ENCODE assay signal across 9 cellular contexts in the genomic region with DNA sequence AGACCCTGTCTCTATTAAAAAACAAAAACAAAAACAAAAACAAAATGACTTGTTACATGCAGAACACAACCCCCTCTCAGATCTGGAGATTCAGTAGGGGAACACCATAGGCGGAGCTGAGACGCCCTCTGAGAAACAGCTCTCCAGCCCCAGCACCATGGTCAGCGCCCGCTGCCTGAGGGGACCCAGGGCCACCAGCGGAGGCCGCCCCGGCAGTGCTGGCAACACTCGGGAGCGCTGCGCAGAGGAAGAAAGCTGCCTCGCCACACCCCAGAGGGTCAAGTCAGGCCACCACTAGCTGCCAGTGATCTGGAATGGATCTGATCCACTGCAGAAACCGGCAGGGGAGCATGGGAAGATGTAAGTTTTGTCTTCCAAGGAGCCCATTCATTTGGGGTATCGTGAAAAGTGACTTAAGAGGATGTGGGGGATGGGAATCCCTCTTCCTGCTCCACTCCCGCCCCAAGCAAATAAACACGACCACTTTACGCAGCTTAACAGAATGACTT. TPM values are rescaled to one million over a fixed set of nuclear protein-coding genes. Genes with fewer than 3 reads are reported as not detected.
DNase-seq lines count a peak whose midpoint lies in the region; ATAC-seq, FAIRE-seq and TF ChIP-seq lines count a peak whose summit lies in the region.
"Had no signal": no experiment of that assay in that cellular context is flagged by ENCODE, and none has a peak within 500 bp of the region (broad histone marks: within the 10 kb centered on the region; RNA-seq: fewer than 3 reads in every experiment).

No MANE protein-coding gene starts in this region.

- no TSS peak for BruUV-seq in mammary epithelial cell (replicated peaks; lab: Mats Ljungman, UMichigan)

- peak; percentile 62 for ATAC-seq in activated CD4-positive, alpha-beta T cell treated with anti-CD3 and anti-CD28 coated beads for 36 hours
- ATAC-seq in activated naive CD8-positive, alpha-beta T cell treated with anti-CD3 and anti-CD28 coated beads, Interleukin-2, amount 10 ng/mL, durations not matched to agents 7 days and 5 days (ENCODE audit: low read depth), result peak; percentile 82

- H3K4me1 Mint-ChIP-seq in activated CD4-positive, alpha-beta T cell treated with anti-CD3 and anti-CD28 coated beads for 36 hours, result peaks cover 19% of the 10 kb centered on the region
- peaks cover 10% of the 10 kb centered on the region for H3K4me1 Mint-ChIP-seq in activated naive CD8-positive, alpha-beta T cell treated with anti-CD3 and anti-CD28 coated beads, Interleukin-2, amount 10 ng/mL, durations not matched to agents 7 days and 5 days

- H3K36me3 ChIP-seq in mammary epithelial cell (ENCODE audit: insufficient read depth, low read length) (no peaks in the 10 kb centered on the region), small intestine (ENCODE audit: control insufficient read depth in 2 of 2, insufficient read depth in 2 of 2, low read length in 2 of 2) (no peaks in the 10 kb centered on the region)
- H3K36me3 ChIP-seq: BLaER1 had no signal

- dilution Hi-C loops in mammary epithelial cell (cut with HindIII; ENCODE audit: low sequenced_read_pairs), result no loop called here

- TF ChIP-seq CTCF in mammary epithelial cell (conservative IDR thresholded peaks at IDR 0.05 in 1 of 2, IDR thresholded peaks at IDR 0.05 in 1 of 2; ENCODE audit: extremely low read depth in 1 of 2, insufficient read depth in 1 of 2, low read depth in 1 of 2, low read length in 2 of 2), result no peak

- no peak overlapping the region for H2AFZ ChIP-seq in mammary epithelial cell (ENCODE audit: low read depth, low read length)

- H3K36me3 Mint-ChIP-seq in activated CD4-positive, alpha-beta T cell treated with anti-CD3 and anti-CD28 coated beads for 36 hours (ENCODE audit: low read depth), result no peaks in the 10 kb centered on the region
- H3K36me3 Mint-ChIP-seq in activated naive CD8-positive, alpha-beta T cell treated with anti-CD3 and anti-CD28 coated beads, Interleukin-2, amount 10 ng/mL, durations not matched to agents 7 days and 5 days, result peaks cover 2% of the 10 kb centered on the region

- no peak for FAIRE-seq in small intestine (lab: Jason Lieb, UNC)

- H3K79me2 ChIP-seq in mammary epithelial cell (ENCODE audit: insufficient read depth, low read length), result no peaks in the 10 kb centered on the region

- WGBS in mammary epithelial cell (ENCODE audit: low coverage, missing lambda C conversion rate), result 27% methylated on average over 11 of the region's 16 CpGs
- WGBS in small intestine, 3 donors, result 3 to 5% (median 3%) methylated on average over 14 to 16 of the region's 16 CpGs

- H3K4me3 ChIP-seq in mammary epithelial cell (replicated peaks in 1 of 3; ENCODE audit: insufficient read depth in 1 of 3, low read depth in 2 of 3, low read length in 3 of 3) (no peak overlapping the region), small intestine (ENCODE audit: low read depth in 1 of 2, low read length in 2 of 2) (peak overlapping the region in 1 of 2 donors; percentile 3)
- H3K4me3 ChIP-seq: BLaER1 had no signal

- no peaks in the 10 kb centered on the region for H4K20me1 ChIP-seq in mammary epithelial cell (ENCODE audit: insufficient read depth, low read length)
- H4K20me1 ChIP-seq: BLaER1 had no signal

- peaks cover 70% of the 10 kb centered on the region for H3K27me3 Mint-ChIP-seq in activated CD4-positive, alpha-beta T cell treated with anti-CD3 and anti-CD28 coated beads for 36 hours
- peaks cover 84% of the 10 kb centered on the region for H3K27me3 Mint-ChIP-seq in activated naive CD8-positive, alpha-beta T cell treated with anti-CD3 and anti-CD28 coated beads, Interleukin-2, amount 10 ng/mL, durations not matched to agents 7 days and 5 days

- POLR2A ChIA-PET in activated CD4-positive, alpha-beta T cell treated with anti-CD3 and anti-CD28 coated beads for 36 hours (lab: Charles Lee), result no interaction called here
- POLR2A ChIA-PET in activated naive CD8-positive, alpha-beta T cell treated with anti-CD3 and anti-CD28 coated beads, Interleukin-2, amount 10 ng/mL, durations not matched to agents 7 days and 5 days (lab: Charles Lee), result interaction anchor here (0.5 to 2.9 kb wide), 3 partner anchors 10 to 99 kb away, joined by 3 to 10 read pairs (median 4); no protein-coding TSS in a partner anchor

- in situ Hi-C loops in mammary epithelial cell (cut with MboI; ENCODE audit: low sequenced_read_pairs in 2 of 2), result no loop called here

- H3K27me3 ChIP-seq in mammary epithelial cell (ENCODE audit: insufficient read depth, low read length), result peaks cover 44% of the 10 kb centered on the region
- peaks cover 19 to 60% of the 10 kb centered on the region in 2 donors for H3K27me3 ChIP-seq in small intestine (ENCODE audit: control insufficient read depth in 2 of 2, insufficient read depth in 2 of 2, low read length in 2 of 2)

- H3K4me3 Mint-ChIP-seq in activated CD4-positive, alpha-beta T cell treated with anti-CD3 and anti-CD28 coated beads for 36 hours, result peak overlapping the region; percentile 53
- peak overlapping the region; percentile 87 for H3K4me3 Mint-ChIP-seq in activated naive CD8-positive, alpha-beta T cell treated with anti-CD3 and anti-CD28 coated beads, Interleukin-2, amount 10 ng/mL, durations not matched to agents 7 days and 5 days

- no peaks in the 10 kb centered on the region for H3K4me1 ChIP-seq in mammary epithelial cell (ENCODE audit: insufficient read depth, low read length)
- no peaks in the 10 kb centered on the region for H3K4me1 ChIP-seq in small intestine (ENCODE audit: control insufficient read depth in 2 of 2, insufficient read depth in 1 of 2, low read depth in 1 of 2, low read length in 1 of 2)
- H3K4me1 ChIP-seq: BLaER1 had no signal

- H3K27ac ChIP-seq in mammary epithelial cell (ENCODE audit: insufficient read depth, low read depth, low read length), result no peak overlapping the region
- H3K27ac ChIP-seq in small intestine (ENCODE audit: low read depth in 1 of 2, low read length in 1 of 2), result no peak overlapping the region
- H3K27ac ChIP-seq: BLaER1 had no signal

- no peaks in the 10 kb centered on the region for H3K9me3 Mint-ChIP-seq in activated CD4-positive, alpha-beta T cell treated with anti-CD3 and anti-CD28 coated beads for 36 hours (ENCODE audit: low read depth)
- H3K9me3 Mint-ChIP-seq in activated naive CD8-positive, alpha-beta T cell treated with anti-CD3 and anti-CD28 coated beads, Interleukin-2, amount 10 ng/mL, durations not matched to agents 7 days and 5 days, result no peaks in the 10 kb centered on the region

- intact Hi-C loops in activated CD4-positive, alpha-beta T cell treated with anti-CD3 and anti-CD28 coated beads for 36 hours (cut with DNase I, micrococcal nuclease), result loop anchor here in 1 of 2 experiments (10.0 kb wide), 1 partner anchor 994 kb away; a partner anchor contains a TSS
- intact Hi-C loops in mammary epithelial cell (cut with micrococcal nuclease), result no loop called here

- CTCF ChIA-PET in activated CD4-positive, alpha-beta T cell treated with anti-CD3 and anti-CD28 coated beads for 36 hours (lab: Charles Lee), result interaction anchor here (0.6 to 1.0 kb wide), 2 partner anchors 90 to 176 kb away, joined by 4 to 5 read pairs; no protein-coding TSS in a partner anchor
- CTCF ChIA-PET in mammary epithelial cell (lab: Charles Lee; ENCODE audit: low non-redundant PET), result no interaction called here

- no peak overlapping the region for H3K27ac Mint-ChIP-seq in activated CD4-positive, alpha-beta T cell treated with anti-CD3 and anti-CD28 coated beads for 36 hours
- H3K27ac Mint-ChIP-seq in activated naive CD8-positive, alpha-beta T cell treated with anti-CD3 and anti-CD28 coated beads, Interleukin-2, amount 10 ng/mL, durations not matched to agents 7 days and 5 days, result no peak overlapping the region

- H3K9ac ChIP-seq in mammary epithelial cell (ENCODE audit: insufficient read depth, low read length), result no peak overlapping the region
- H3K9ac ChIP-seq: BLaER1 had no signal

- no peak overlapping the region for H3K4me2 ChIP-seq in mammary epithelial cell (ENCODE audit: insufficient read depth, low read depth, low read length)
- H3K4me2 ChIP-seq: BLaER1 had no signal

- DNase-seq in activated CD4-positive, alpha-beta T cell treated with anti-CD3 and anti-CD28 coated beads for 36 hours, result peak; percentile 73
- no peak for DNase-seq in activated CD4-positive, alpha-beta T cell treated with anti-CD3 and anti-CD28 coated beads for 1 hour
- peak; percentile 77 for DNase-seq in activated naive CD8-positive, alpha-beta T cell treated with anti-CD3 and anti-CD28 coated beads, Interleukin-2, amount 10 ng/mL, durations not matched to agents 7 days and 5 days
- DNase-seq in iris pigment epithelial cell (ENCODE audit: low read depth) (peak; percentile 33), mammary epithelial cell (no peak), NCI-H2196 treated with DMSO at 0.1 percent for 48 hours (lab: John Stamatoyannopoulos, UW; ENCODE audit: unreplicated experiment) (no peak), small intestine (no peak)
- peak; percentile 29 for DNase-seq in stimulated activated naive CD4-positive, alpha-beta T cell treated with Interleukin-2 at 50 U/mL for 16 hours (lab: John Stamatoyannopoulos, UW)

- H3K9me3 ChIP-seq in mammary epithelial cell (replicated peaks; ENCODE audit: insufficient read depth, low read length), result no peaks in the 10 kb centered on the region
- H3K9me3 ChIP-seq in small intestine (ENCODE audit: control insufficient read depth, low read depth), result no peaks in the 10 kb centered on the region

RNA-seq across cellular contexts. Expression of a gene that starts 3.1 kb away (rescaled TPM):
- not detected for total RNA-seq in activated CD4-positive, alpha-beta T cell treated with anti-CD3 and anti-CD28 coated beads for 36 hours
- not detected for total RNA-seq in activated naive CD8-positive, alpha-beta T cell treated with anti-CD3 and anti-CD28 coated beads, Interleukin-2, amount 10 ng/mL, durations not matched to agents 7 days and 5 days
- total RNA-seq in mammary epithelial cell, result 10 to 100 TPM in 1 of 2 donors, not detected in 1; 10.8 TPM
- not detected for polyA plus RNA-seq in mammary epithelial cell
- not detected for polyA minus RNA-seq in mammary epithelial cell
- polyA plus RNA-seq in small intestine, result 10 to 100 TPM in 2 of 3 donors, under 1 TPM in 1; 0.33 to 37.3 (median 25.7) TPM

Comparison
In these comparisons a context has a peak if more than half of its experiments do, and no peak if none do; other contexts are left out.
1. DNase-seq: peak in activated CD4-positive, alpha-beta T cell treated with anti-CD3 and anti-CD28 coated beads for 36 hours (single experiment), activated naive CD8-positive, alpha-beta T cell treated with anti-CD3 and anti-CD28 coated beads, Interleukin-2, amount 10 ng/mL, durations not matched to agents 7 days and 5 days (single experiment), iris pigment epithelial cell (single experiment) and stimulated activated naive CD4-positive, alpha-beta T cell treated with Interleukin-2 at 50 U/mL for 16 hours (single experiment); none in activated CD4-positive, alpha-beta T cell treated with anti-CD3 and anti-CD28 coated beads for 1 hour (single experiment), mammary epithelial cell (single experiment), NCI-H2196 treated with DMSO at 0.1 percent for 48 hours (single experiment) and small intestine (single experiment).